1 cellular context compared by ENCODE assay signal in the genomic region with DNA sequence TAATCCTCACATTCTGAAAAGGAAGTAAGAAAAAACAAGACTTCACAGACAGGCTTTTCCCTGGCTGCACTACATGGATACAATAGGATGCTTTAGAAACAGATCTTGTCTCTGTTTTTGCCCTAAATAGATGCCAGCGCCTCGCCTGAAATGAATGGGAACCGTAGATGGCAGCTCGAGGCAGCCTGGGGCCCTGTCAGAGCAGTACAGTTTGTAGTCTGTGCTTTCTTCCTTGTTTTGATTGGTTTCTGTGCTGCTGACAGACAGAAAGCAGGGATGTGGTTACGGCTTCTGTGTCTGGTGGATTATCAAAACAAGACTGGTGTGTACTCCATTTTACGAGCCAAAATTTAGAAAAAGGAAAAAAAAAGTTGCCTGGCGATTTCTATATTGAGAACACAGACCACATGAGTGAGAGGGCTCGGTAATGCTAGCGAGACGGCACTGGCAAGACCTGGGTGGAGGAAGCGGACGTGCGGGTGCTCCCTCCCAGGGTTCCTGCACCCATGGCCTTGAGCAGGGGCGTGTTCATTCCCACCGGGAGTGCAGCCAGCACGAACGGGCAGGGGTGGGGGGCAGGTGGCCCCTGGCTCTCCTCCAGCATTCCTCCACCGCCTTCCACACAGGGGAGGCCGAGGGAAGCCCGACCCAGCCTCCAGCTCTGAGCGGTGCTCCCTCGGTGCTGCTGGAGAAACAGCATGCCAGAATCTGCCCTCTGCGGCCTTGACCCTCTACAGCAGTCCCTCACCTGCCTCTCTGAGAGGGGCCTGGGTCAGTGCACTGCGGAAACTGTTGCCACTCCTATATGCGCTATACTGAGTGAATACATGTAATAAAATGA.
TF ChIP-seq lines count a peak whose summit lies in the region.

No MANE protein-coding gene starts in this region.

TF ChIP-seq in HepG2, 621 proteins besides CTCF, POLR2A, EP300 and RAD21 (continued from another document and continues in another):
- TF ChIP-seq, protein P1, sequence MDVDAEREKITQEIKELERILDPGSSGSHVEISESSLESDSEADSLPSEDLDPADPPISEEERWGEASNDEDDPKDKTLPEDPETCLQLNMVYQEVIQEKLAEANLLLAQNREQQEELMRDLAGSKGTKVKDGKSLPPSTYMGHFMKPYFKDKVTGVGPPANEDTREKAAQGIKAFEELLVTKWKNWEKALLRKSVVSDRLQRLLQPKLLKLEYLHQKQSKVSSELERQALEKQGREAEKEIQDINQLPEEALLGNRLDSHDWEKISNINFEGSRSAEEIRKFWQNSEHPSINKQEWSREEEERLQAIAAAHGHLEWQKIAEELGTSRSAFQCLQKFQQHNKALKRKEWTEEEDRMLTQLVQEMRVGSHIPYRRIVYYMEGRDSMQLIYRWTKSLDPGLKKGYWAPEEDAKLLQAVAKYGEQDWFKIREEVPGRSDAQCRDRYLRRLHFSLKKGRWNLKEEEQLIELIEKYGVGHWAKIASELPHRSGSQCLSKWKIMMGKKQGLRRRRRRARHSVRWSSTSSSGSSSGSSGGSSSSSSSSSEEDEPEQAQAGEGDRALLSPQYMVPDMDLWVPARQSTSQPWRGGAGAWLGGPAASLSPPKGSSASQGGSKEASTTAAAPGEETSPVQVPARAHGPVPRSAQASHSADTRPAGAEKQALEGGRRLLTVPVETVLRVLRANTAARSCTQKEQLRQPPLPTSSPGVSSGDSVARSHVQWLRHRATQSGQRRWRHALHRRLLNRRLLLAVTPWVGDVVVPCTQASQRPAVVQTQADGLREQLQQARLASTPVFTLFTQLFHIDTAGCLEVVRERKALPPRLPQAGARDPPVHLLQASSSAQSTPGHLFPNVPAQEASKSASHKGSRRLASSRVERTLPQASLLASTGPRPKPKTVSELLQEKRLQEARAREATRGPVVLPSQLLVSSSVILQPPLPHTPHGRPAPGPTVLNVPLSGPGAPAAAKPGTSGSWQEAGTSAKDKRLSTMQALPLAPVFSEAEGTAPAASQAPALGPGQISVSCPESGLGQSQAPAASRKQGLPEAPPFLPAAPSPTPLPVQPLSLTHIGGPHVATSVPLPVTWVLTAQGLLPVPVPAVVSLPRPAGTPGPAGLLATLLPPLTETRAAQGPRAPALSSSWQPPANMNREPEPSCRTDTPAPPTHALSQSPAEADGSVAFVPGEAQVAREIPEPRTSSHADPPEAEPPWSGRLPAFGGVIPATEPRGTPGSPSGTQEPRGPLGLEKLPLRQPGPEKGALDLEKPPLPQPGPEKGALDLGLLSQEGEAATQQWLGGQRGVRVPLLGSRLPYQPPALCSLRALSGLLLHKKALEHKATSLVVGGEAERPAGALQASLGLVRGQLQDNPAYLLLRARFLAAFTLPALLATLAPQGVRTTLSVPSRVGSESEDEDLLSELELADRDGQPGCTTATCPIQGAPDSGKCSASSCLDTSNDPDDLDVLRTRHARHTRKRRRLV (CRISPR knock-in tag; IDR thresholded peaks at IDR 0.05): no peak
- TF ChIP-seq ZNF670 (CRISPR knock-in tag; IDR thresholded peaks at IDR 0.05; ENCODE audit: borderline replicate concordance) (peak; percentile 38; the same call in 1 of the 2 replicates), PHF8 (CRISPR knock-in tag; IDR thresholded peaks at IDR 0.05) (peak; percentile 50), CCAR2 (optimal IDR thresholded peaks at IDR 0.05; ENCODE audit: low read depth, low read length) (no peak), SMAD9 (CRISPR knock-in tag; IDR thresholded peaks at IDR 0.05) (no peak), ATAD3A (CRISPR knock-in tag; IDR thresholded peaks at IDR 0.05) (no peak), ZFX (CRISPR knock-in tag; IDR thresholded peaks at IDR 0.05; ENCODE audit: low read depth) (peak; percentile 59), RCOR2 (CRISPR knock-in tag; IDR thresholded peaks at IDR 0.05) (no peak), ZNF20 (CRISPR knock-in tag; IDR thresholded peaks at IDR 0.05) (no peak), PHF21A (CRISPR knock-in tag; IDR thresholded peaks at IDR 0.05) (peak; percentile 79), ZNF12 (CRISPR knock-in tag; IDR thresholded peaks at IDR 0.05) (no peak), NFE2 (CRISPR knock-in tag; IDR thresholded peaks at IDR 0.05) (no peak), ZNF749 (CRISPR knock-in tag; IDR thresholded peaks at IDR 0.05; ENCODE audit: borderline replicate concordance) (no peak), ZNF468 (CRISPR knock-in tag; IDR thresholded peaks at IDR 0.05) (no peak), ISX (CRISPR knock-in tag; conservative IDR thresholded peaks at IDR 0.05) (no peak), REL (CRISPR knock-in tag; conservative IDR thresholded peaks at IDR 0.05) (no peak), ZNF335 (CRISPR knock-in tag; IDR thresholded peaks at IDR 0.05) (no peak; the same call in 1 of the 2 replicates), ZKSCAN8 (CRISPR knock-in tag; IDR thresholded peaks at IDR 0.05; ENCODE audit: borderline replicate concordance) (peak; percentile 66; the same call in 1 of the 2 replicates), MTA1 (CRISPR knock-in tag; IDR thresholded peaks at IDR 0.05; ENCODE audit: borderline replicate concordance) (peak; percentile 89), ZNF878 (CRISPR knock-in tag; IDR thresholded peaks at IDR 0.05) (no peak), NRL (CRISPR knock-in tag; IDR thresholded peaks at IDR 0.05; ENCODE audit: borderline replicate concordance) (peak; percentile 90), FOXP1 (IDR thresholded peaks at IDR 0.05) (no peak), FOXP1 (CRISPR knock-in tag; IDR thresholded peaks at IDR 0.05) (no peak; the same call in 1 of the 2 replicates), ZNF724P (CRISPR knock-in tag; IDR thresholded peaks at IDR 0.05; ENCODE audit: borderline replicate concordance) (peak; percentile 66; the same call in 1 of the 2 replicates), NCOA2 (CRISPR knock-in tag; IDR thresholded peaks at IDR 0.05) (0 out of 2 replicates have a peak, but pooled peaks have one; percentile 31), EHMT2 (IDR thresholded peaks at IDR 0.05; ENCODE audit: borderline replicate concordance, low read depth, low read length) (no peak), ZNF496 (CRISPR knock-in tag; IDR thresholded peaks at IDR 0.05; ENCODE audit: insufficient replicate concordance) (no peak), SAP130 (CRISPR knock-in tag; IDR thresholded peaks at IDR 0.05; ENCODE audit: low read depth) (peak; percentile 78)
- TF ChIP-seq, protein P2, sequence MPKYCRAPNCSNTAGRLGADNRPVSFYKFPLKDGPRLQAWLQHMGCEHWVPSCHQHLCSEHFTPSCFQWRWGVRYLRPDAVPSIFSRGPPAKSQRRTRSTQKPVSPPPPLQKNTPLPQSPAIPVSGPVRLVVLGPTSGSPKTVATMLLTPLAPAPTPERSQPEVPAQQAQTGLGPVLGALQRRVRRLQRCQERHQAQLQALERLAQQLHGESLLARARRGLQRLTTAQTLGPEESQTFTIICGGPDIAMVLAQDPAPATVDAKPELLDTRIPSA (CRISPR knock-in tag; IDR thresholded peaks at IDR 0.05; ENCODE audit: borderline replicate concordance): no peak
- TF ChIP-seq, protein P3, sequence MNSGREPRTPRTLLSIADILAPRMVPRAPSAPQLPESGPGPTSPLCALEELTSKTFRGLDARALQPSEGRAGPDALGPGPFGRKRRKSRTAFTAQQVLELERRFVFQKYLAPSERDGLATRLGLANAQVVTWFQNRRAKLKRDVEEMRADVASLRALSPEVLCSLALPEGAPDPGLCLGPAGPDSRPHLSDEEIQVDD (CRISPR knock-in tag; IDR thresholded peaks at IDR 0.05; ENCODE audit: borderline replicate concordance): no peak
- TF ChIP-seq, protein P4, sequence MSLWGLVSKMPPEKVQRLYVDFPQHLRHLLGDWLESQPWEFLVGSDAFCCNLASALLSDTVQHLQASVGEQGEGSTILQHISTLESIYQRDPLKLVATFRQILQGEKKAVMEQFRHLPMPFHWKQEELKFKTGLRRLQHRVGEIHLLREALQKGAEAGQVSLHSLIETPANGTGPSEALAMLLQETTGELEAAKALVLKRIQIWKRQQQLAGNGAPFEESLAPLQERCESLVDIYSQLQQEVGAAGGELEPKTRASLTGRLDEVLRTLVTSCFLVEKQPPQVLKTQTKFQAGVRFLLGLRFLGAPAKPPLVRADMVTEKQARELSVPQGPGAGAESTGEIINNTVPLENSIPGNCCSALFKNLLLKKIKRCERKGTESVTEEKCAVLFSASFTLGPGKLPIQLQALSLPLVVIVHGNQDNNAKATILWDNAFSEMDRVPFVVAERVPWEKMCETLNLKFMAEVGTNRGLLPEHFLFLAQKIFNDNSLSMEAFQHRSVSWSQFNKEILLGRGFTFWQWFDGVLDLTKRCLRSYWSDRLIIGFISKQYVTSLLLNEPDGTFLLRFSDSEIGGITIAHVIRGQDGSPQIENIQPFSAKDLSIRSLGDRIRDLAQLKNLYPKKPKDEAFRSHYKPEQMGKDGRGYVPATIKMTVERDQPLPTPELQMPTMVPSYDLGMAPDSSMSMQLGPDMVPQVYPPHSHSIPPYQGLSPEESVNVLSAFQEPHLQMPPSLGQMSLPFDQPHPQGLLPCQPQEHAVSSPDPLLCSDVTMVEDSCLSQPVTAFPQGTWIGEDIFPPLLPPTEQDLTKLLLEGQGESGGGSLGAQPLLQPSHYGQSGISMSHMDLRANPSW (CRISPR knock-in tag; IDR thresholded peaks at IDR 0.05; ENCODE audit: borderline replicate concordance): no peak
- TF ChIP-seq, protein P5, sequence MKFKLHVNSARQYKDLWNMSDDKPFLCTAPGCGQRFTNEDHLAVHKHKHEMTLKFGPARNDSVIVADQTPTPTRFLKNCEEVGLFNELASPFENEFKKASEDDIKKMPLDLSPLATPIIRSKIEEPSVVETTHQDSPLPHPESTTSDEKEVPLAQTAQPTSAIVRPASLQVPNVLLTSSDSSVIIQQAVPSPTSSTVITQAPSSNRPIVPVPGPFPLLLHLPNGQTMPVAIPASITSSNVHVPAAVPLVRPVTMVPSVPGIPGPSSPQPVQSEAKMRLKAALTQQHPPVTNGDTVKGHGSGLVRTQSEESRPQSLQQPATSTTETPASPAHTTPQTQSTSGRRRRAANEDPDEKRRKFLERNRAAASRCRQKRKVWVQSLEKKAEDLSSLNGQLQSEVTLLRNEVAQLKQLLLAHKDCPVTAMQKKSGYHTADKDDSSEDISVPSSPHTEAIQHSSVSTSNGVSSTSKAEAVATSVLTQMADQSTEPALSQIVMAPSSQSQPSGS (CRISPR knock-in tag; IDR thresholded peaks at IDR 0.05): no peak
- TF ChIP-seq, protein P6, sequence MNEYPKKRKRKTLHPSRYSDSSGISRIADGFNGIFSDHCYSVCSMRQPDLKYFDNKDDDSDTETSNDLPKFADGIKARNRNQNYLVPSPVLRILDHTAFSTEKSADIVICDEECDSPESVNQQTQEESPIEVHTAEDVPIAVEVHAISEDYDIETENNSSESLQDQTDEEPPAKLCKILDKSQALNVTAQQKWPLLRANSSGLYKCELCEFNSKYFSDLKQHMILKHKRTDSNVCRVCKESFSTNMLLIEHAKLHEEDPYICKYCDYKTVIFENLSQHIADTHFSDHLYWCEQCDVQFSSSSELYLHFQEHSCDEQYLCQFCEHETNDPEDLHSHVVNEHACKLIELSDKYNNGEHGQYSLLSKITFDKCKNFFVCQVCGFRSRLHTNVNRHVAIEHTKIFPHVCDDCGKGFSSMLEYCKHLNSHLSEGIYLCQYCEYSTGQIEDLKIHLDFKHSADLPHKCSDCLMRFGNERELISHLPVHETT (CRISPR knock-in tag; conservative IDR thresholded peaks at IDR 0.05): no peak; the same call in 1 of the 2 replicates
- TF ChIP-seq, protein P7, sequence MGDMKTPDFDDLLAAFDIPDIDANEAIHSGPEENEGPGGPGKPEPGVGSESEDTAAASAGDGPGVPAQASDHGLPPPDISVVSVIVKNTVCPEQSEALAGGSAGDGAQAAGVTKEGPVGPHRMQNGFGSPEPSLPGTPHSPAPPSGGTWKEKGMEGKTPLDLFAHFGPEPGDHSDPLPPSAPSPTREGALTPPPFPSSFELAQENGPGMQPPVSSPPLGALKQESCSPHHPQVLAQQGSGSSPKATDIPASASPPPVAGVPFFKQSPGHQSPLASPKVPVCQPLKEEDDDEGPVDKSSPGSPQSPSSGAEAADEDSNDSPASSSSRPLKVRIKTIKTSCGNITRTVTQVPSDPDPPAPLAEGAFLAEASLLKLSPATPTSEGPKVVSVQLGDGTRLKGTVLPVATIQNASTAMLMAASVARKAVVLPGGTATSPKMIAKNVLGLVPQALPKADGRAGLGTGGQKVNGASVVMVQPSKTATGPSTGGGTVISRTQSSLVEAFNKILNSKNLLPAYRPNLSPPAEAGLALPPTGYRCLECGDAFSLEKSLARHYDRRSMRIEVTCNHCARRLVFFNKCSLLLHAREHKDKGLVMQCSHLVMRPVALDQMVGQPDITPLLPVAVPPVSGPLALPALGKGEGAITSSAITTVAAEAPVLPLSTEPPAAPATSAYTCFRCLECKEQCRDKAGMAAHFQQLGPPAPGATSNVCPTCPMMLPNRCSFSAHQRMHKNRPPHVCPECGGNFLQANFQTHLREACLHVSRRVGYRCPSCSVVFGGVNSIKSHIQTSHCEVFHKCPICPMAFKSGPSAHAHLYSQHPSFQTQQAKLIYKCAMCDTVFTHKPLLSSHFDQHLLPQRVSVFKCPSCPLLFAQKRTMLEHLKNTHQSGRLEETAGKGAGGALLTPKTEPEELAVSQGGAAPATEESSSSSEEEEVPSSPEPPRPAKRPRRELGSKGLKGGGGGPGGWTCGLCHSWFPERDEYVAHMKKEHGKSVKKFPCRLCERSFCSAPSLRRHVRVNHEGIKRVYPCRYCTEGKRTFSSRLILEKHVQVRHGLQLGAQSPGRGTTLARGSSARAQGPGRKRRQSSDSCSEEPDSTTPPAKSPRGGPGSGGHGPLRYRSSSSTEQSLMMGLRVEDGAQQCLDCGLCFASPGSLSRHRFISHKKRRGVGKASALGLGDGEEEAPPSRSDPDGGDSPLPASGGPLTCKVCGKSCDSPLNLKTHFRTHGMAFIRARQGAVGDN (CRISPR knock-in tag; IDR thresholded peaks at IDR 0.05): peak; percentile 94
- TF ChIP-seq, protein P8, sequence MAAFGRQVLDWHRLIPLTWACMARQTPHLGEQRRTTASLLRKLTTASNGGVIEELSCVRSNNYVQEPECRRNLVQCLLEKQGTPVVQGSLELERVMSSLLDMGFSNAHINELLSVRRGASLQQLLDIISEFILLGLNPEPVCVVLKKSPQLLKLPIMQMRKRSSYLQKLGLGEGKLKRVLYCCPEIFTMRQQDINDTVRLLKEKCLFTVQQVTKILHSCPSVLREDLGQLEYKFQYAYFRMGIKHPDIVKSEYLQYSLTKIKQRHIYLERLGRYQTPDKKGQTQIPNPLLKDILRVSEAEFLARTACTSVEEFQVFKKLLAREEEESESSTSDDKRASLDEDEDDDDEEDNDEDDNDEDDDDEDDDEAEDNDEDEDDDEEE (CRISPR knock-in tag; IDR thresholded peaks at IDR 0.05): no peak
